Comparison of ENCODE assay signal across 8 cellular contexts in genomic region chr15:26082833-26083174, GRCh38.
DNase-seq lines count a peak whose midpoint lies in the region; ATAC-seq and TF ChIP-seq lines count a peak whose summit lies in the region.

No MANE protein-coding gene starts in this region.

- H3K4me3 ChIP-seq in SJSA1 = peak overlapping the region; percentile 65
- H3K4me3 ChIP-seq in fibroblast of lung (replicated peaks in 1 of 4; ENCODE audit: control extremely low read depth in 1 of 4, insufficient read depth in 1 of 4, low read depth in 3 of 4, low read length in 4 of 4) = peak overlapping the region; percentile 66 to 91 (median 84)

- peaks cover 4% of the 10 kb centered on the region for H3K36me3 Mint-ChIP-seq in stimulated activated naive CD8-positive, alpha-beta T cell treated with anti-CD3 and anti-CD28 coated beads, Interleukin-15, Interleukin-2, amounts not matched to agents 100 ng/mL and 50 ng/mL, for 24 hours (ENCODE audit: low read depth)

- H3K79me2 ChIP-seq in fibroblast of lung (ENCODE audit: control insufficient read depth, insufficient read depth, low read length) = no peaks in the 10 kb centered on the region

- peak overlapping the region; percentile 56 for H3K27ac ChIP-seq in SJSA1
- peak overlapping the region; percentile 56 for H3K27ac ChIP-seq in fibroblast of lung (ENCODE audit: insufficient read depth, low read length)

- H3K9me3 ChIP-seq in SJSA1 (replicated peaks) (no peaks in the 10 kb centered on the region), fibroblast of lung (ENCODE audit: control insufficient read depth, insufficient read depth, low read depth, low read length) (no peaks in the 10 kb centered on the region)

- peak overlapping the region; percentile 67 for H3K4me2 ChIP-seq in fibroblast of lung (ENCODE audit: extremely low read depth, insufficient read depth, low read length)

- peaks cover 37% of the 10 kb centered on the region for H3K4me1 Mint-ChIP-seq in stimulated activated naive CD8-positive, alpha-beta T cell treated with anti-CD3 and anti-CD28 coated beads, Interleukin-15, Interleukin-2, amounts not matched to agents 100 ng/mL and 50 ng/mL, for 24 hours (ENCODE audit: low read depth)

- no peak for DNase-seq in stimulated activated naive CD8-positive, alpha-beta T cell treated with anti-CD3 and anti-CD28 coated beads, Interleukin-15, Interleukin-2, amounts not matched to agents 100 U/mL and 50 U/mL, for 24 hours
- DNase-seq in SJSA1 (ENCODE audit: low read depth in 1 of 2, low spot score in 2 of 2) (no peak), fibroblast of lung (ENCODE audit: low read depth in 2 of 2) (peak in 1 of 2 donors; percentile 45), non-pigmented ciliary epithelial cell (ENCODE audit: low read depth) (peak; percentile 2), GM19238 (ENCODE audit: insufficient read length, low spot score) (no peak)

- no peaks in the 10 kb centered on the region for H4K20me1 ChIP-seq in fibroblast of lung (ENCODE audit: control insufficient read depth, extremely low read depth, insufficient read depth, low read length)

- no peaks in the 10 kb centered on the region for H3K27me3 ChIP-seq in SJSA1 (replicated peaks)
- H3K27me3 ChIP-seq in fibroblast of lung (ENCODE audit: control insufficient read depth, insufficient read depth, low read length) = no peaks in the 10 kb centered on the region

- no peak for ATAC-seq in stimulated activated naive CD8-positive, alpha-beta T cell treated with anti-CD3 and anti-CD28 coated beads, Interleukin-15, Interleukin-2, amounts not matched to agents 100 U/mL and 50 U/mL, for 24 hours
- ATAC-seq in HG03457 (IDR thresholded peaks at IDR 0.05; ENCODE audit: unreplicated experiment) (no peak), HG02588 (IDR thresholded peaks at IDR 0.05; ENCODE audit: unreplicated experiment) (no peak)

- no peak for TF ChIP-seq CTCF in fibroblast of lung (conservative IDR thresholded peaks at IDR 0.05 in 1 of 2, IDR thresholded peaks at IDR 0.05 in 1 of 2; ENCODE audit: low read depth in 1 of 2, low read length in 2 of 2)

- H3K27ac Mint-ChIP-seq in stimulated activated naive CD8-positive, alpha-beta T cell treated with anti-CD3 and anti-CD28 coated beads, Interleukin-15, Interleukin-2, amounts not matched to agents 100 ng/mL and 50 ng/mL, for 24 hours = peak overlapping the region; percentile 91

- H3K4me1 ChIP-seq in SJSA1 (replicated peaks) = peaks cover 11% of the 10 kb centered on the region
- peaks cover 2% of the 10 kb centered on the region for H3K4me1 ChIP-seq in fibroblast of lung (ENCODE audit: control insufficient read depth, extremely low read depth, insufficient read depth, low read length)

- peaks cover 6% of the 10 kb centered on the region for H3K9me3 Mint-ChIP-seq in stimulated activated naive CD8-positive, alpha-beta T cell treated with anti-CD3 and anti-CD28 coated beads, Interleukin-15, Interleukin-2, amounts not matched to agents 100 ng/mL and 50 ng/mL, for 24 hours

- H3K27me3 Mint-ChIP-seq in stimulated activated naive CD8-positive, alpha-beta T cell treated with anti-CD3 and anti-CD28 coated beads, Interleukin-15, Interleukin-2, amounts not matched to agents 100 ng/mL and 50 ng/mL, for 24 hours = peaks cover 4% of the 10 kb centered on the region

- H3K4me3 Mint-ChIP-seq in stimulated activated naive CD8-positive, alpha-beta T cell treated with anti-CD3 and anti-CD28 coated beads, Interleukin-15, Interleukin-2, amounts not matched to agents 100 ng/mL and 50 ng/mL, for 24 hours = peak overlapping the region; percentile 87

- H3K9ac ChIP-seq in fibroblast of lung (ENCODE audit: insufficient read depth, low read length) = no peak overlapping the region

- H3K36me3 ChIP-seq in SJSA1 = no peaks in the 10 kb centered on the region
- H3K36me3 ChIP-seq in fibroblast of lung (ENCODE audit: control insufficient read depth, insufficient read depth, low read length) = no peaks in the 10 kb centered on the region

- H2AFZ ChIP-seq in fibroblast of lung (ENCODE audit: low read length) = peak overlapping the region; percentile 28
